In the genomic region with DNA sequence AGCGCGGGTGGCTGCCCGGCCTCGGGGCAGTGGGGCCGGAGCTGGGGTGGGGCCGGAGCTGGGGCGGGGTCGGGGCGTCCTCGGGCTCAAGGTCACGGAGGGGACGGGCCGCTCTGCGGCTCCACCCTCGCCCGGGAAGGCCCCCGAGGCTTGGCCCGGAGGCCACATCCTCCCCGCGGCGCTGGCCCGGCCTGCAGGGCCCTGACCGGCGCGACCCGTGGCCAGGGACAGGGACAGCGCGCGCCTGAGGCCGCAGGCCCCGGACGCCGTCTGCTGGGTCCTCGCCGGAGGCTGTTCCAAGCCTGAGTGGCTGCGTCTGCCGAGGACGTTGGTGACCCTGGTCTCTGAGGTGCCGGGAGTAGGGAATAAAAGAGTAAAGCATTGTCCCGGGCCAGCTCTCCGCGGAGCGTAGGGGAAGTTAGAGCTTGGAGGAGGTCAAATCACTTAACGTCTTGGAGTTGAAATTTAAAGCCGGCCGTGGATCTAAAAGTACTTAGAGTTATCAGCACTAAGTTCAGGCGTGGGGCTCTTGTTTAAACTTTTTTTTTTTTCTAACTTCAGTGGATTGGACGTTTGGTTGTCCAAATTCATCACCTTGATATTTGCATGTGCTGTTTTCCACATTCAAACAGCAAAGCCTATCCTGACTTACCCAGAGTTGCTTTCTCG, we compare ENCODE assay signal across 1 cellular context.
A peak's percentile ranks its signal among the peaks of the same experiment; 100 is the strongest.
TF ChIP-seq lines count a peak whose summit lies in the region.

No MANE protein-coding gene starts in this region.

TF ChIP-seq in HepG2, 621 proteins besides CTCF, POLR2A, EP300 and RAD21 (continued from another document and continues in another):
- TF ChIP-seq, protein P1, sequence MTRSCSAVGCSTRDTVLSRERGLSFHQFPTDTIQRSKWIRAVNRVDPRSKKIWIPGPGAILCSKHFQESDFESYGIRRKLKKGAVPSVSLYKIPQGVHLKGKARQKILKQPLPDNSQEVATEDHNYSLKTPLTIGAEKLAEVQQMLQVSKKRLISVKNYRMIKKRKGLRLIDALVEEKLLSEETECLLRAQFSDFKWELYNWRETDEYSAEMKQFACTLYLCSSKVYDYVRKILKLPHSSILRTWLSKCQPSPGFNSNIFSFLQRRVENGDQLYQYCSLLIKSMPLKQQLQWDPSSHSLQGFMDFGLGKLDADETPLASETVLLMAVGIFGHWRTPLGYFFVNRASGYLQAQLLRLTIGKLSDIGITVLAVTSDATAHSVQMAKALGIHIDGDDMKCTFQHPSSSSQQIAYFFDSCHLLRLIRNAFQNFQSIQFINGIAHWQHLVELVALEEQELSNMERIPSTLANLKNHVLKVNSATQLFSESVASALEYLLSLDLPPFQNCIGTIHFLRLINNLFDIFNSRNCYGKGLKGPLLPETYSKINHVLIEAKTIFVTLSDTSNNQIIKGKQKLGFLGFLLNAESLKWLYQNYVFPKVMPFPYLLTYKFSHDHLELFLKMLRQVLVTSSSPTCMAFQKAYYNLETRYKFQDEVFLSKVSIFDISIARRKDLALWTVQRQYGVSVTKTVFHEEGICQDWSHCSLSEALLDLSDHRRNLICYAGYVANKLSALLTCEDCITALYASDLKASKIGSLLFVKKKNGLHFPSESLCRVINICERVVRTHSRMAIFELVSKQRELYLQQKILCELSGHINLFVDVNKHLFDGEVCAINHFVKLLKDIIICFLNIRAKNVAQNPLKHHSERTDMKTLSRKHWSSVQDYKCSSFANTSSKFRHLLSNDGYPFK (CRISPR knock-in tag; IDR thresholded peaks at IDR 0.05; ENCODE audit: borderline replicate concordance): no peak
- TF ChIP-seq MED1 (CRISPR knock-in tag; IDR thresholded peaks at IDR 0.05) (peak; percentile 78), KAT8 (CRISPR knock-in tag; IDR thresholded peaks at IDR 0.05) (peak; percentile 27; the same call in 1 of the 2 replicates), NR2F2 (IDR thresholded peaks at IDR 0.05; ENCODE audit: borderline replicate concordance, low read depth) (0 out of 2 replicates have a peak, but pooled peaks have one; percentile 15), TOPORS (CRISPR knock-in tag; IDR thresholded peaks at IDR 0.05) (no peak), CEBPG (CRISPR knock-in tag; IDR thresholded peaks at IDR 0.05) (no peak), HOXD1 (CRISPR knock-in tag; IDR thresholded peaks at IDR 0.05) (0 out of 2 replicates have a peak, but pooled peaks have one; percentile 21), ZBTB3 (CRISPR knock-in tag; IDR thresholded peaks at IDR 0.05; ENCODE audit: borderline replicate concordance, low read depth) (no peak), ISL2 (CRISPR knock-in tag; IDR thresholded peaks at IDR 0.05) (0 out of 2 replicates have a peak, but pooled peaks have one; percentile 47), ZNF670 (CRISPR knock-in tag; IDR thresholded peaks at IDR 0.05; ENCODE audit: borderline replicate concordance) (no peak), TCF12 (IDR thresholded peaks at IDR 0.05) (no peak), TCF12 (CRISPR knock-in tag; IDR thresholded peaks at IDR 0.05) (0 out of 2 replicates have a peak, but pooled peaks have one; percentile 39), PHF20 (CRISPR knock-in tag; IDR thresholded peaks at IDR 0.05) (peak; percentile 36), ZNF644 (CRISPR knock-in tag; IDR thresholded peaks at IDR 0.05; ENCODE audit: low read depth) (no peak), GTF3A (CRISPR knock-in tag; conservative IDR thresholded peaks at IDR 0.05) (no peak), ZNF557 (CRISPR knock-in tag; IDR thresholded peaks at IDR 0.05) (no peak), ZNF552 (CRISPR knock-in tag; IDR thresholded peaks at IDR 0.05; ENCODE audit: borderline replicate concordance) (no peak), ATF1 (CRISPR knock-in tag; IDR thresholded peaks at IDR 0.05) (no peak), ZFP62 (CRISPR knock-in tag; IDR thresholded peaks at IDR 0.05) (no peak), ZFP82 (CRISPR knock-in tag; IDR thresholded peaks at IDR 0.05; ENCODE audit: borderline replicate concordance) (no peak), ZNF660 (CRISPR knock-in tag; IDR thresholded peaks at IDR 0.05; ENCODE audit: borderline replicate concordance, low read depth) (no peak), ZNF484 (CRISPR knock-in tag; IDR thresholded peaks at IDR 0.05; ENCODE audit: borderline replicate concordance, low read depth) (no peak), ZMYM4 (CRISPR knock-in tag; IDR thresholded peaks at IDR 0.05) (peak; percentile 51; the same call in 1 of the 2 replicates), CHD4 (IDR thresholded peaks at IDR 0.05; ENCODE audit: borderline replicate concordance, low read length) (no peak), KMT2A (CRISPR knock-in tag; IDR thresholded peaks at IDR 0.05) (peak; percentile 79), ZBTB8A (CRISPR knock-in tag; IDR thresholded peaks at IDR 0.05; ENCODE audit: borderline replicate concordance, low read depth) (no peak), ZBTB7A (CRISPR knock-in tag; IDR thresholded peaks at IDR 0.05) (no peak), STAG1 (CRISPR knock-in tag; IDR thresholded peaks at IDR 0.05) (peak; percentile 29; the same call in 1 of the 2 replicates), HDAC6 (IDR thresholded peaks at IDR 0.05; ENCODE audit: low read depth, low read length) (no peak), ZNF326 (CRISPR knock-in tag; IDR thresholded peaks at IDR 0.05; ENCODE audit: borderline replicate concordance) (no peak), IKZF1 (IDR thresholded peaks at IDR 0.05) (no peak), CC2D1A (CRISPR knock-in tag; IDR thresholded peaks at IDR 0.05) (no peak)
- TF ChIP-seq, protein P2, sequence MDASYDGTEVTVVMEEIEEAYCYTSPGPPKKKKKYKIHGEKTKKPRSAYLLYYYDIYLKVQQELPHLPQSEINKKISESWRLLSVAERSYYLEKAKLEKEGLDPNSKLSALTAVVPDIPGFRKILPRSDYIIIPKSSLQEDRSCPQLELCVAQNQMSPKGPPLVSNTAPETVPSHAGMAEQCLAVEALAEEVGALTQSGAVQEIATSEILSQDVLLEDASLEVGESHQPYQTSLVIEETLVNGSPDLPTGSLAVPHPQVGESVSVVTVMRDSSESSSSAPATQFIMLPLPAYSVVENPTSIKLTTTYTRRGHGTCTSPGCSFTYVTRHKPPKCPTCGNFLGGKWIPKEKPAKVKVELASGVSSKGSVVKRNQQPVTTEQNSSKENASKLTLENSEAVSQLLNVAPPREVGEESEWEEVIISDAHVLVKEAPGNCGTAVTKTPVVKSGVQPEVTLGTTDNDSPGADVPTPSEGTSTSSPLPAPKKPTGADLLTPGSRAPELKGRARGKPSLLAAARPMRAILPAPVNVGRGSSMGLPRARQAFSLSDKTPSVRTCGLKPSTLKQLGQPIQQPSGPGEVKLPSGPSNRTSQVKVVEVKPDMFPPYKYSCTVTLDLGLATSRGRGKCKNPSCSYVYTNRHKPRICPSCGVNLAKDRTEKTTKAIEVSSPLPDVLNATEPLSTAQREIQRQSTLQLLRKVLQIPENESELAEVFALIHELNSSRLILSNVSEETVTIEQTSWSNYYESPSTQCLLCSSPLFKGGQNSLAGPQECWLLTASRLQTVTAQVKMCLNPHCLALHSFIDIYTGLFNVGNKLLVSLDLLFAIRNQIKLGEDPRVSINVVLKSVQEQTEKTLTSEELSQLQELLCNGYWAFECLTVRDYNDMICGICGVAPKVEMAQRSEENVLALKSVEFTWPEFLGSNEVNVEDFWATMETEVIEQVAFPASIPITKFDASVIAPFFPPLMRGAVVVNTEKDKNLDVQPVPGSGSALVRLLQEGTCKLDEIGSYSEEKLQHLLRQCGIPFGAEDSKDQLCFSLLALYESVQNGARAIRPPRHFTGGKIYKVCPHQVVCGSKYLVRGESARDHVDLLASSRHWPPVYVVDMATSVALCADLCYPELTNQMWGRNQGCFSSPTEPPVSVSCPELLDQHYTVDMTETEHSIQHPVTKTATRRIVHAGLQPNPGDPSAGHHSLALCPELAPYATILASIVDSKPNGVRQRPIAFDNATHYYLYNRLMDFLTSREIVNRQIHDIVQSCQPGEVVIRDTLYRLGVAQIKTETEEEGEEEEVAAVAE (CRISPR knock-in tag; IDR thresholded peaks at IDR 0.05; ENCODE audit: borderline replicate concordance): no peak
- TF ChIP-seq, protein P3, sequence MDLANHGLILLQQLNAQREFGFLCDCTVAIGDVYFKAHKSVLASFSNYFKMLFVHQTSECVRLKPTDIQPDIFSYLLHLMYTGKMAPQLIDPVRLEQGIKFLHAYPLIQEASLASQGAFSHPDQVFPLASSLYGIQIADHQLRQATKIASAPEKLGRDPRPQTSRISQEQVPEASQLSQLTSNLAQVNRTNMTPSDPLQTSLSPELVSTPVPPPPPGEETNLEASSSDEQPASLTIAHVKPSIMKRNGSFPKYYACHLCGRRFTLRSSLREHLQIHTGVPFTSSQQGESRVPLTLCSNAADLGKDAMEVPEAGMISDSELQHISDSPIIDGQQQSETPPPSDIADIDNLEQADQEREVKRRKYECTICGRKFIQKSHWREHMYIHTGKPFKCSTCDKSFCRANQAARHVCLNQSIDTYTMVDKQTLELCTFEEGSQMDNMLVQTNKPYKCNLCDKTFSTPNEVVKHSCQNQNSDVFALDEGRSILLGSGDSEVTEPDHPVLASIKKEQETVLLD (CRISPR knock-in tag; IDR thresholded peaks at IDR 0.05; ENCODE audit: low read depth): no peak
- TF ChIP-seq, protein P4, sequence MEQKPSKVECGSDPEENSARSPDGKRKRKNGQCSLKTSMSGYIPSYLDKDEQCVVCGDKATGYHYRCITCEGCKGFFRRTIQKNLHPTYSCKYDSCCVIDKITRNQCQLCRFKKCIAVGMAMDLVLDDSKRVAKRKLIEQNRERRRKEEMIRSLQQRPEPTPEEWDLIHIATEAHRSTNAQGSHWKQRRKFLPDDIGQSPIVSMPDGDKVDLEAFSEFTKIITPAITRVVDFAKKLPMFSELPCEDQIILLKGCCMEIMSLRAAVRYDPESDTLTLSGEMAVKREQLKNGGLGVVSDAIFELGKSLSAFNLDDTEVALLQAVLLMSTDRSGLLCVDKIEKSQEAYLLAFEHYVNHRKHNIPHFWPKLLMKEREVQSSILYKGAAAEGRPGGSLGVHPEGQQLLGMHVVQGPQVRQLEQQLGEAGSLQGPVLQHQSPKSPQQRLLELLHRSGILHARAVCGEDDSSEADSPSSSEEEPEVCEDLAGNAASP (CRISPR knock-in tag; IDR thresholded peaks at IDR 0.05; ENCODE audit: borderline replicate concordance): peak; percentile 58
- TF ChIP-seq, protein P5, sequence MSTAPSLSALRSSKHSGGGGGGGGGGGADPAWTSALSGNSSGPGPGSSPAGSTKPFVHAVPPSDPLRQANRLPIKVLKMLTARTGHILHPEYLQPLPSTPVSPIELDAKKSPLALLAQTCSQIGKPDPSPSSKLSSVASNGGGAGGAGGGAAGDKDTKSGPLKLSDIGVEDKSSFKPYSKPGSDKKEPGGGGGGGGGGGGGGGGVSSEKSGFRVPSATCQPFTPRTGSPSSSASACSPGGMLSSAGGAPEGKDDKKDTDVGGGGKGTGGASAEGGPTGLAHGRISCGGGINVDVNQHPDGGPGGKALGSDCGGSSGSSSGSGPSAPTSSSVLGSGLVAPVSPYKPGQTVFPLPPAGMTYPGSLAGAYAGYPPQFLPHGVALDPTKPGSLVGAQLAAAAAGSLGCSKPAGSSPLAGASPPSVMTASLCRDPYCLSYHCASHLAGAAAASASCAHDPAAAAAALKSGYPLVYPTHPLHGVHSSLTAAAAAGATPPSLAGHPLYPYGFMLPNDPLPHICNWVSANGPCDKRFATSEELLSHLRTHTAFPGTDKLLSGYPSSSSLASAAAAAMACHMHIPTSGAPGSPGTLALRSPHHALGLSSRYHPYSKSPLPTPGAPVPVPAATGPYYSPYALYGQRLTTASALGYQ (CRISPR knock-in tag; IDR thresholded peaks at IDR 0.05): no peak
- TF ChIP-seq, protein P6, sequence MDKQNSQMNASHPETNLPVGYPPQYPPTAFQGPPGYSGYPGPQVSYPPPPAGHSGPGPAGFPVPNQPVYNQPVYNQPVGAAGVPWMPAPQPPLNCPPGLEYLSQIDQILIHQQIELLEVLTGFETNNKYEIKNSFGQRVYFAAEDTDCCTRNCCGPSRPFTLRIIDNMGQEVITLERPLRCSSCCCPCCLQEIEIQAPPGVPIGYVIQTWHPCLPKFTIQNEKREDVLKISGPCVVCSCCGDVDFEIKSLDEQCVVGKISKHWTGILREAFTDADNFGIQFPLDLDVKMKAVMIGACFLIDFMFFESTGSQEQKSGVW (CRISPR knock-in tag; IDR thresholded peaks at IDR 0.05; ENCODE audit: borderline replicate concordance): no peak
- TF ChIP-seq, protein P7, sequence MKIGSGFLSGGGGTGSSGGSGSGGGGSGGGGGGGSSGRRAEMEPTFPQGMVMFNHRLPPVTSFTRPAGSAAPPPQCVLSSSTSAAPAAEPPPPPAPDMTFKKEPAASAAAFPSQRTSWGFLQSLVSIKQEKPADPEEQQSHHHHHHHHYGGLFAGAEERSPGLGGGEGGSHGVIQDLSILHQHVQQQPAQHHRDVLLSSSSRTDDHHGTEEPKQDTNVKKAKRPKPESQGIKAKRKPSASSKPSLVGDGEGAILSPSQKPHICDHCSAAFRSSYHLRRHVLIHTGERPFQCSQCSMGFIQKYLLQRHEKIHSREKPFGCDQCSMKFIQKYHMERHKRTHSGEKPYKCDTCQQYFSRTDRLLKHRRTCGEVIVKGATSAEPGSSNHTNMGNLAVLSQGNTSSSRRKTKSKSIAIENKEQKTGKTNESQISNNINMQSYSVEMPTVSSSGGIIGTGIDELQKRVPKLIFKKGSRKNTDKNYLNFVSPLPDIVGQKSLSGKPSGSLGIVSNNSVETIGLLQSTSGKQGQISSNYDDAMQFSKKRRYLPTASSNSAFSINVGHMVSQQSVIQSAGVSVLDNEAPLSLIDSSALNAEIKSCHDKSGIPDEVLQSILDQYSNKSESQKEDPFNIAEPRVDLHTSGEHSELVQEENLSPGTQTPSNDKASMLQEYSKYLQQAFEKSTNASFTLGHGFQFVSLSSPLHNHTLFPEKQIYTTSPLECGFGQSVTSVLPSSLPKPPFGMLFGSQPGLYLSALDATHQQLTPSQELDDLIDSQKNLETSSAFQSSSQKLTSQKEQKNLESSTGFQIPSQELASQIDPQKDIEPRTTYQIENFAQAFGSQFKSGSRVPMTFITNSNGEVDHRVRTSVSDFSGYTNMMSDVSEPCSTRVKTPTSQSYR (CRISPR knock-in tag; IDR thresholded peaks at IDR 0.05; ENCODE audit: borderline replicate concordance): no peak
- TF ChIP-seq, protein P8, sequence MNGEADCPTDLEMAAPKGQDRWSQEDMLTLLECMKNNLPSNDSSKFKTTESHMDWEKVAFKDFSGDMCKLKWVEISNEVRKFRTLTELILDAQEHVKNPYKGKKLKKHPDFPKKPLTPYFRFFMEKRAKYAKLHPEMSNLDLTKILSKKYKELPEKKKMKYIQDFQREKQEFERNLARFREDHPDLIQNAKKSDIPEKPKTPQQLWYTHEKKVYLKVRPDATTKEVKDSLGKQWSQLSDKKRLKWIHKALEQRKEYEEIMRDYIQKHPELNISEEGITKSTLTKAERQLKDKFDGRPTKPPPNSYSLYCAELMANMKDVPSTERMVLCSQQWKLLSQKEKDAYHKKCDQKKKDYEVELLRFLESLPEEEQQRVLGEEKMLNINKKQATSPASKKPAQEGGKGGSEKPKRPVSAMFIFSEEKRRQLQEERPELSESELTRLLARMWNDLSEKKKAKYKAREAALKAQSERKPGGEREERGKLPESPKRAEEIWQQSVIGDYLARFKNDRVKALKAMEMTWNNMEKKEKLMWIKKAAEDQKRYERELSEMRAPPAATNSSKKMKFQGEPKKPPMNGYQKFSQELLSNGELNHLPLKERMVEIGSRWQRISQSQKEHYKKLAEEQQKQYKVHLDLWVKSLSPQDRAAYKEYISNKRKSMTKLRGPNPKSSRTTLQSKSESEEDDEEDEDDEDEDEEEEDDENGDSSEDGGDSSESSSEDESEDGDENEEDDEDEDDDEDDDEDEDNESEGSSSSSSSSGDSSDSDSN (CRISPR knock-in tag; IDR thresholded peaks at IDR 0.05): peak; percentile 92; the same call in 1 of the 2 replicates
